ENCODE assay signal across 11 cellular contexts in the genomic region with DNA sequence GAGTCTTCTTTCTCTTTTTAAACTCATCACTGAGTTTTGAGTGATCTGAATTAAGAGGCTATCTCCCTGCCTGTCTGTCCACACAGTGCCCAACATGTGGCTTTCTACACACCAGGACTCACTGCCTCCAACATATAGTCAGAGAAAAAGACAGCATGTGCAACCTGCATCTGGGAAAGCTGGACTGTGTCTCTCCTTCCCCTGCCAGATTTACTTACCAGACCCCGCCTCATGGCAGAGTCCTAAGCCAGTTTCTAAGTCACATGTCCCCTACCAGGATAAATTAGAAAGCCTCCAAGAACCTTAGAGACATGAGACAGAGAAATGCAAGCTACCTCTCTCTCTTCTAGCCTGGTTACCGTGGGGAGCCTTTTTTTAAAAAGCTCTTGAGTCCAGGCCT. TPM values are rescaled to one million over a fixed set of nuclear protein-coding genes. Genes with fewer than 3 reads are reported as not detected.
DNase-seq lines count a peak whose midpoint lies in the region; ATAC-seq and TF ChIP-seq lines count a peak whose summit lies in the region.
"Had no signal": no experiment of that assay in that cellular context is flagged by ENCODE, and none has a peak within 500 bp of the region (broad histone marks: within the 10 kb centered on the region; RNA-seq: fewer than 3 reads in every experiment).

No MANE protein-coding gene starts in this region.

- intact Hi-C loops in cardiac septum (cut with DNase I) (no loop called here), uterus (cut with DNase I; ENCODE audit: low total_unique reads) (no loop called here)

- TF ChIP-seq POLR2A in uterus (IDR thresholded peaks at IDR 0.05): no peak

- H3K27me3 ChIP-seq in cardiac muscle cell: no peaks in the 10 kb centered on the region
- no peaks in the 10 kb centered on the region for H3K27me3 ChIP-seq in uterus
- H3K27me3 ChIP-seq: right lobe of liver had no signal

- peaks cover 69% of the 10 kb centered on the region for H3K4me1 Mint-ChIP-seq in central memory CD8-positive, alpha-beta T cell
- H3K4me1 Mint-ChIP-seq in nephron progenitor cell: peaks cover 87% of the 10 kb centered on the region

- H3K9me3 Mint-ChIP-seq in central memory CD8-positive, alpha-beta T cell: no peaks in the 10 kb centered on the region
- no peaks in the 10 kb centered on the region for H3K9me3 Mint-ChIP-seq in nephron progenitor cell

- DNase-seq in cardiac muscle cell (ENCODE audit: low read depth in 1 of 2, low spot score in 1 of 2): no peak
- DNase-seq in cardiac septum (ENCODE audit: low spot score): no peak
- DNase-seq in central memory CD8-positive, alpha-beta T cell (ENCODE audit: low spot score in 2 of 2): no peak
- no peak for DNase-seq in nephron progenitor cell
- DNase-seq in uterus: no peak
- no peak for DNase-seq in NCI-H748 (lab: John Stamatoyannopoulos, UW; ENCODE audit: unreplicated experiment)
- DNase-seq in NCI-H82 (lab: John Stamatoyannopoulos, UW): no peak
- DNase-seq: activated naive CD4-positive, alpha-beta T cell; NCI-H1092 treated with DMSO at 0.1 percent for 48 hours had no signal

- no peaks in the 10 kb centered on the region for H3K9me3 ChIP-seq in cardiac muscle cell (ENCODE audit: low read depth)
- H3K9me3 ChIP-seq in uterus: no peaks in the 10 kb centered on the region
- H3K9me3 ChIP-seq: right lobe of liver had no signal

- H3K4me3 Mint-ChIP-seq in central memory CD8-positive, alpha-beta T cell: peak overlapping the region; percentile 81
- H3K4me3 Mint-ChIP-seq in nephron progenitor cell: peak overlapping the region; percentile 28

- H3K36me3 ChIP-seq in cardiac muscle cell (no peaks in the 10 kb centered on the region), uterus (no peaks in the 10 kb centered on the region)
- H3K36me3 ChIP-seq: right lobe of liver had no signal

- no peak for ATAC-seq in central memory CD8-positive, alpha-beta T cell (replicated peaks; ENCODE audit: extremely low read depth, poor library complexity, severe bottlenecking)
- no peak for ATAC-seq in HG02759 (IDR thresholded peaks at IDR 0.05; ENCODE audit: unreplicated experiment)
- ATAC-seq: right lobe of liver had no signal

- H3K27ac Mint-ChIP-seq in central memory CD8-positive, alpha-beta T cell (ENCODE audit: low read depth): peak overlapping the region; percentile 95
- peak overlapping the region; percentile 23 for H3K27ac Mint-ChIP-seq in nephron progenitor cell

- TF ChIP-seq CTCF in cardiac muscle cell (IDR thresholded peaks at IDR 0.05; ENCODE audit: low read depth, low read length) (no peak), nephron progenitor cell (IDR thresholded peaks at IDR 0.05) (no peak), uterus (IDR thresholded peaks at IDR 0.05) (no peak)

- no peak overlapping the region for H3K4me3 ChIP-seq in cardiac muscle cell
- no peak overlapping the region for H3K4me3 ChIP-seq in uterus
- H3K4me3 ChIP-seq: right lobe of liver had no signal

- H3K27ac ChIP-seq in cardiac muscle cell (peak overlapping the region; percentile 58), uterus (peak overlapping the region; percentile 98 to 99)

- H3K4me1 ChIP-seq in cardiac muscle cell (ENCODE audit: low read depth) (peaks cover 38% of the 10 kb centered on the region), uterus (peaks cover 24% of the 10 kb centered on the region in 2 donors)

- peaks cover 10% of the 10 kb centered on the region for H3K36me3 Mint-ChIP-seq in central memory CD8-positive, alpha-beta T cell (ENCODE audit: insufficient read depth)
- no peaks in the 10 kb centered on the region for H3K36me3 Mint-ChIP-seq in nephron progenitor cell (ENCODE audit: low read depth)

- H3K27me3 Mint-ChIP-seq in central memory CD8-positive, alpha-beta T cell: no peaks in the 10 kb centered on the region
- H3K27me3 Mint-ChIP-seq in nephron progenitor cell (ENCODE audit: low read depth, poor library complexity): no peaks in the 10 kb centered on the region

RNA-seq across cellular contexts. Expression of a gene that starts 2.7 kb away (rescaled TPM):
- total RNA-seq in cardiac muscle cell (43.3 and 93.0 TPM in 2 replicates), cardiac septum (62.7 TPM), uterus (100 to 1,000 TPM in 1 of 4 donors, 10 to 100 TPM in 3; 33.0 to 191 (median 42.5) TPM)
- polyA plus RNA-seq in cardiac muscle cell: 43.7 and 55.9 TPM in 2 replicates

RNA-seq across cellular contexts. Expression of a gene that starts 49.3 kb away (rescaled TPM):
- total RNA-seq in cardiac muscle cell (23.3 and 26.2 TPM in 2 replicates), cardiac septum (20.7 TPM), uterus (10 to 100 TPM in 3 of 4 donors, 1 to 10 TPM in 1; 1.3 to 50.5 (median 15.4) TPM)
- 28.9 and 29.2 TPM in 2 replicates for polyA plus RNA-seq in cardiac muscle cell
